In the genomic region with DNA sequence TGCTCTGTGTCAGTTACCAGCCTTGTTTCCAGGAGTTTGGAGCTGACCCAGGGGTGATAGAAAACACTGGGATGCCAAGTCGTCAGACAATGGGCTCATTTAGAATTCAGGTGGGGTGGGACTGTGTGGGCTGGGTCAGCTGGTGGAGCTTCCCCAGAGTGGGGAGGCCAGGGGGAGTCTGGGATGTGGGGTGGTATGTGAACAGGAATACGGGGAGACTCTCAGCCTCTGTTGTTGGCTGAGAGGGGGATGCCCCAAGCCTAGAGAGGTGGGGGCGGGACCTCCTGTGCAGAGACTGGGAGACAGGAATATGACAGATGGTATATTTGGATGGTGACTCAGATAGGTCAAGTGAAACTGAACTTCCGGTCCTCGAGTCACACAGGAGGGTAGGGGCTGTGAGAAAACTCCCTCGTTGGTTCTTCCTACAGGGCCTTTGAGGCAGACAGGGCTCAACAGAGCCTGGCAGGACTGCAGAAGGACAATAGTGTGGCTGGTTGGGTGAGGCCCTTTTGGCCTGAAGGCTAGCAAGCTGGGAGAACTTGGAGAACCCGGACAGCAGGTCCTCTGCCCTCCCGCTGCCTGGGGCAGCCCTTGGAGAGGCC, we compare ENCODE assay signal across 1 cellular context.
TF ChIP-seq lines count a peak whose summit lies in the region.

No MANE protein-coding gene starts in this region.

TF ChIP-seq in HepG2, 621 proteins besides CTCF, POLR2A, EP300 and RAD21 (continued from another document and continues in another):
- TF ChIP-seq, protein P1, sequence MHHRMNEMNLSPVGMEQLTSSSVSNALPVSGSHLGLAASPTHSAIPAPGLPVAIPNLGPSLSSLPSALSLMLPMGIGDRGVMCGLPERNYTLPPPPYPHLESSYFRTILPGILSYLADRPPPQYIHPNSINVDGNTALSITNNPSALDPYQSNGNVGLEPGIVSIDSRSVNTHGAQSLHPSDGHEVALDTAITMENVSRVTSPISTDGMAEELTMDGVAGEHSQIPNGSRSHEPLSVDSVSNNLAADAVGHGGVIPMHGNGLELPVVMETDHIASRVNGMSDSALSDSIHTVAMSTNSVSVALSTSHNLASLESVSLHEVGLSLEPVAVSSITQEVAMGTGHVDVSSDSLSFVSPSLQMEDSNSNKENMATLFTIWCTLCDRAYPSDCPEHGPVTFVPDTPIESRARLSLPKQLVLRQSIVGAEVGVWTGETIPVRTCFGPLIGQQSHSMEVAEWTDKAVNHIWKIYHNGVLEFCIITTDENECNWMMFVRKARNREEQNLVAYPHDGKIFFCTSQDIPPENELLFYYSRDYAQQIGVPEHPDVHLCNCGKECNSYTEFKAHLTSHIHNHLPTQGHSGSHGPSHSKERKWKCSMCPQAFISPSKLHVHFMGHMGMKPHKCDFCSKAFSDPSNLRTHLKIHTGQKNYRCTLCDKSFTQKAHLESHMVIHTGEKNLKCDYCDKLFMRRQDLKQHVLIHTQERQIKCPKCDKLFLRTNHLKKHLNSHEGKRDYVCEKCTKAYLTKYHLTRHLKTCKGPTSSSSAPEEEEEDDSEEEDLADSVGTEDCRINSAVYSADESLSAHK (CRISPR knock-in tag; IDR thresholded peaks at IDR 0.05; ENCODE audit: borderline replicate concordance): no peak
- TF ChIP-seq ZNF430 (CRISPR knock-in tag; IDR thresholded peaks at IDR 0.05) (no peak), SETDB1 (CRISPR knock-in tag; IDR thresholded peaks at IDR 0.05; ENCODE audit: borderline replicate concordance) (no peak), TOE1 (CRISPR knock-in tag; IDR thresholded peaks at IDR 0.05) (no peak), GPN1 (CRISPR knock-in tag; IDR thresholded peaks at IDR 0.05; ENCODE audit: borderline replicate concordance) (no peak), ZNF782 (CRISPR knock-in tag; IDR thresholded peaks at IDR 0.05; ENCODE audit: borderline replicate concordance) (0 out of 2 replicates have a peak, but pooled peaks have one; percentile 43), ARHGAP35 (CRISPR knock-in tag; IDR thresholded peaks at IDR 0.05; ENCODE audit: borderline replicate concordance) (no peak), ZNF749 (CRISPR knock-in tag; IDR thresholded peaks at IDR 0.05; ENCODE audit: borderline replicate concordance) (no peak), ZNF773 (CRISPR knock-in tag; IDR thresholded peaks at IDR 0.05; ENCODE audit: borderline replicate concordance) (no peak), ZNF615 (CRISPR knock-in tag; IDR thresholded peaks at IDR 0.05; ENCODE audit: borderline replicate concordance) (no peak), ZMAT3 (CRISPR knock-in tag; conservative IDR thresholded peaks at IDR 0.05) (no peak), FOXJ3 (CRISPR knock-in tag; IDR thresholded peaks at IDR 0.05; ENCODE audit: borderline replicate concordance) (no peak), ZNF317 (CRISPR knock-in tag; IDR thresholded peaks at IDR 0.05) (no peak), ZFP90 (CRISPR knock-in tag; IDR thresholded peaks at IDR 0.05; ENCODE audit: borderline replicate concordance) (no peak), ZNF552 (CRISPR knock-in tag; IDR thresholded peaks at IDR 0.05; ENCODE audit: borderline replicate concordance) (no peak), HNRNPUL1 (IDR thresholded peaks at IDR 0.05; ENCODE audit: low read depth, low read length) (no peak), ZNF850 (CRISPR knock-in tag; conservative IDR thresholded peaks at IDR 0.05) (no peak), TMF1 (CRISPR knock-in tag; IDR thresholded peaks at IDR 0.05; ENCODE audit: low read depth) (no peak), ZNF7 (CRISPR knock-in tag; IDR thresholded peaks at IDR 0.05) (no peak)
- TF ChIP-seq, protein P2, sequence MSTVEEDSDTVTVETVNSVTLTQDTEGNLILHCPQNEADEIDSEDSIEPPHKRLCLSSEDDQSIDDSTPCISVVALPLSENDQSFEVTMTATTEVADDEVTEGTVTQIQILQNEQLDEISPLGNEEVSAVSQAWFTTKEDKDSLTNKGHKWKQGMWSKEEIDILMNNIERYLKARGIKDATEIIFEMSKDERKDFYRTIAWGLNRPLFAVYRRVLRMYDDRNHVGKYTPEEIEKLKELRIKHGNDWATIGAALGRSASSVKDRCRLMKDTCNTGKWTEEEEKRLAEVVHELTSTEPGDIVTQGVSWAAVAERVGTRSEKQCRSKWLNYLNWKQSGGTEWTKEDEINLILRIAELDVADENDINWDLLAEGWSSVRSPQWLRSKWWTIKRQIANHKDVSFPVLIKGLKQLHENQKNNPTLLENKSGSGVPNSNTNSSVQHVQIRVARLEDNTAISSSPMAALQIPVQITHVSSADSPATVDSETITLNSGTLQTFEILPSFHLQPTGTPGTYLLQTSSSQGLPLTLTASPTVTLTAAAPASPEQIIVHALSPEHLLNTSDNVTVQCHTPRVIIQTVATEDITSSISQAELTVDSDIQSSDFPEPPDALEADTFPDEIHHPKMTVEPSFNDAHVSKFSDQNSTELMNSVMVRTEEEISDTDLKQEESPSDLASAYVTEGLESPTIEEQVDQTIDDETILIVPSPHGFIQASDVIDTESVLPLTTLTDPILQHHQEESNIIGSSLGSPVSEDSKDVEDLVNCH (CRISPR knock-in tag; IDR thresholded peaks at IDR 0.05): no peak
- TF ChIP-seq, protein P3, sequence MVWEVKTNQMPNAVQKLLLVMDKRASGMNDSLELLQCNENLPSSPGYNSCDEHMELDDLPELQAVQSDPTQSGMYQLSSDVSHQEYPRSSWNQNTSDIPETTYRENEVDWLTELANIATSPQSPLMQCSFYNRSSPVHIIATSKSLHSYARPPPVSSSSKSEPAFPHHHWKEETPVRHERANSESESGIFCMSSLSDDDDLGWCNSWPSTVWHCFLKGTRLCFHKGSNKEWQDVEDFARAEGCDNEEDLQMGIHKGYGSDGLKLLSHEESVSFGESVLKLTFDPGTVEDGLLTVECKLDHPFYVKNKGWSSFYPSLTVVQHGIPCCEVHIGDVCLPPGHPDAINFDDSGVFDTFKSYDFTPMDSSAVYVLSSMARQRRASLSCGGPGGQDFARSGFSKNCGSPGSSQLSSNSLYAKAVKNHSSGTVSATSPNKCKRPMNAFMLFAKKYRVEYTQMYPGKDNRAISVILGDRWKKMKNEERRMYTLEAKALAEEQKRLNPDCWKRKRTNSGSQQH (CRISPR knock-in tag; IDR thresholded peaks at IDR 0.05; ENCODE audit: low read depth): no peak
- TF ChIP-seq, protein P4, sequence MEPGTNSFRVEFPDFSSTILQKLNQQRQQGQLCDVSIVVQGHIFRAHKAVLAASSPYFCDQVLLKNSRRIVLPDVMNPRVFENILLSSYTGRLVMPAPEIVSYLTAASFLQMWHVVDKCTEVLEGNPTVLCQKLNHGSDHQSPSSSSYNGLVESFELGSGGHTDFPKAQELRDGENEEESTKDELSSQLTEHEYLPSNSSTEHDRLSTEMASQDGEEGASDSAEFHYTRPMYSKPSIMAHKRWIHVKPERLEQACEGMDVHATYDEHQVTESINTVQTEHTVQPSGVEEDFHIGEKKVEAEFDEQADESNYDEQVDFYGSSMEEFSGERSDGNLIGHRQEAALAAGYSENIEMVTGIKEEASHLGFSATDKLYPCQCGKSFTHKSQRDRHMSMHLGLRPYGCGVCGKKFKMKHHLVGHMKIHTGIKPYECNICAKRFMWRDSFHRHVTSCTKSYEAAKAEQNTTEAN (CRISPR knock-in tag; conservative IDR thresholded peaks at IDR 0.05): no peak
- TF ChIP-seq, protein P5, sequence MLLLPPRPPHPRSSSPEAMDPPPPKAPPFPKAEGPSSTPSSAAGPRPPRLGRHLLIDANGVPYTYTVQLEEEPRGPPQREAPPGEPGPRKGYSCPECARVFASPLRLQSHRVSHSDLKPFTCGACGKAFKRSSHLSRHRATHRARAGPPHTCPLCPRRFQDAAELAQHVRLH (CRISPR knock-in tag; IDR thresholded peaks at IDR 0.05; ENCODE audit: borderline replicate concordance, low read depth): no peak
- TF ChIP-seq, protein P6, sequence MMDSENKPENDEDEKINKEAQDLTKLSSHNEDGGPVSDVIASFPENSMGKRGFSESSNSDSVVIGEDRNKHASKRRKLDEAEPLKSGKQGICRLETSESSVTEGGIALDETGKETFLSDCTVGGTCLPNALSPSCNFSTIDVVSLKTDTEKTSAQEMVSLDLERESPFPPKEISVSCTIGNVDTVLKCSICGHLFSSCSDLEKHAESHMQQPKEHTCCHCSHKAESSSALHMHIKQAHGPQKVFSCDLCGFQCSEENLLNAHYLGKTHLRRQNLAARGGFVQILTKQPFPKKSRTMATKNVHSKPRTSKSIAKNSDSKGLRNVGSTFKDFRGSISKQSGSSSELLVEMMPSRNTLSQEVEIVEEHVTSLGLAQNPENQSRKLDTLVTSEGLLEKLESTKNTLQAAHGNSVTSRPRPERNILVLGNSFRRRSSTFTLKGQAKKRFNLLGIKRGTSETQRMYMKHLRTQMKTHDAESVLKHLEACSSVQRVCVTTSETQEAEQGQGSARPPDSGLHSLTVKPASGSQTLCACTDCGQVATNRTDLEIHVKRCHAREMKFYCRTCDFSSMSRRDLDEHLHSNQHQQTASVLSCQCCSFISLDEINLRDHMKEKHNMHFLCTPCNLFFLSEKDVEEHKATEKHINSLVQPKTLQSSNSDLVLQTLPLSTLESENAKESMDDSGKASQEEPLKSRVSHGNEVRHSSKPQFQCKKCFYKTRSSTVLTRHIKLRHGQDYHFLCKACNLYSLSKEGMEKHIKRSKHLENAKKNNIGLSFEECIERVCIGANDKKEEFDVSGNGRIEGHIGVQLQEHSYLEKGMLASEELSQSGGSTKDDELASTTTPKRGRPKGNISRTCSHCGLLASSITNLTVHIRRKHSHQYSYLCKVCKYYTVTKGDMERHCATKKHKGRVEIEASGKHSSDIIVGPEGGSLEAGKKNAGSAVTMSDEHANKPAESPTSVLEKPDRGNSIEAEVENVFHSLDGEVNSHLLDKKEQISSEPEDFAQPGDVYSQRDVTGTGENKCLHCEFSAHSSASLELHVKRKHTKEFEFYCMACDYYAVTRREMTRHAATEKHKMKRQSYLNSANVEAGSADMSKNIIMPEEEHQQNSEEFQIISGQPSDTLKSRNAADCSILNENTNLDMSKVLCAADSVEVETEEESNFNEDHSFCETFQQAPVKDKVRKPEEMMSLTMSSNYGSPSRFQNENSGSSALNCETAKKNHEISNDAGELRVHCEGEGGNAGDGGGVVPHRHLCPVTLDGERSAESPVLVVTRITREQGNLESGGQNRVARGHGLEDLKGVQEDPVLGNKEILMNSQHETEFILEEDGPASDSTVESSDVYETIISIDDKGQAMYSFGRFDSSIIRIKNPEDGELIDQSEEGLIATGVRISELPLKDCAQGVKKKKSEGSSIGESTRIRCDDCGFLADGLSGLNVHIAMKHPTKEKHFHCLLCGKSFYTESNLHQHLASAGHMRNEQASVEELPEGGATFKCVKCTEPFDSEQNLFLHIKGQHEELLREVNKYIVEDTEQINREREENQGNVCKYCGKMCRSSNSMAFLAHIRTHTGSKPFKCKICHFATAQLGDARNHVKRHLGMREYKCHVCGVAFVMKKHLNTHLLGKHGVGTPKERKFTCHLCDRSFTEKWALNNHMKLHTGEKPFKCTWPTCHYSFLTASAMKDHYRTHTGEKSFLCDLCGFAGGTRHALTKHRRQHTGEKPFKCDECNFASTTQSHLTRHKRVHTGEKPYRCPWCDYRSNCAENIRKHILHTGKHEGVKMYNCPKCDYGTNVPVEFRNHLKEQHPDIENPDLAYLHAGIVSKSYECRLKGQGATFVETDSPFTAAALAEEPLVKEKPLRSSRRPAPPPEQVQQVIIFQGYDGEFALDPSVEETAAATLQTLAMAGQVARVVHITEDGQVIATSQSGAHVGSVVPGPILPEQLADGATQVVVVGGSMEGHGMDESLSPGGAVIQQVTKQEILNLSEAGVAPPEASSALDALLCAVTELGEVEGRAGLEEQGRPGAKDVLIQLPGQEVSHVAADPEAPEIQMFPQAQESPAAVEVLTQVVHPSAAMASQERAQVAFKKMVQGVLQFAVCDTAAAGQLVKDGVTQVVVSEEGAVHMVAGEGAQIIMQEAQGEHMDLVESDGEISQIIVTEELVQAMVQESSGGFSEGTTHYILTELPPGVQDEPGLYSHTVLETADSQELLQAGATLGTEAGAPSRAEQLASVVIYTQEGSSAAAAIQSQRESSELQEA (CRISPR knock-in tag; IDR thresholded peaks at IDR 0.05; ENCODE audit: not compliant biosample characterization): no peak
- TF ChIP-seq, protein P7, sequence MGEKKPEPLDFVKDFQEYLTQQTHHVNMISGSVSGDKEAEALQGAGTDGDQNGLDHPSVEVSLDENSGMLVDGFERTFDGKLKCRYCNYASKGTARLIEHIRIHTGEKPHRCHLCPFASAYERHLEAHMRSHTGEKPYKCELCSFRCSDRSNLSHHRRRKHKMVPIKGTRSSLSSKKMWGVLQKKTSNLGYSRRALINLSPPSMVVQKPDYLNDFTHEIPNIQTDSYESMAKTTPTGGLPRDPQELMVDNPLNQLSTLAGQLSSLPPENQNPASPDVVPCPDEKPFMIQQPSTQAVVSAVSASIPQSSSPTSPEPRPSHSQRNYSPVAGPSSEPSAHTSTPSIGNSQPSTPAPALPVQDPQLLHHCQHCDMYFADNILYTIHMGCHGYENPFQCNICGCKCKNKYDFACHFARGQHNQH (CRISPR knock-in tag; IDR thresholded peaks at IDR 0.05): peak; percentile 78
- TF ChIP-seq, protein P8, sequence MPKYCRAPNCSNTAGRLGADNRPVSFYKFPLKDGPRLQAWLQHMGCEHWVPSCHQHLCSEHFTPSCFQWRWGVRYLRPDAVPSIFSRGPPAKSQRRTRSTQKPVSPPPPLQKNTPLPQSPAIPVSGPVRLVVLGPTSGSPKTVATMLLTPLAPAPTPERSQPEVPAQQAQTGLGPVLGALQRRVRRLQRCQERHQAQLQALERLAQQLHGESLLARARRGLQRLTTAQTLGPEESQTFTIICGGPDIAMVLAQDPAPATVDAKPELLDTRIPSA (CRISPR knock-in tag; IDR thresholded peaks at IDR 0.05; ENCODE audit: borderline replicate concordance): no peak
- TF ChIP-seq, protein P9, sequence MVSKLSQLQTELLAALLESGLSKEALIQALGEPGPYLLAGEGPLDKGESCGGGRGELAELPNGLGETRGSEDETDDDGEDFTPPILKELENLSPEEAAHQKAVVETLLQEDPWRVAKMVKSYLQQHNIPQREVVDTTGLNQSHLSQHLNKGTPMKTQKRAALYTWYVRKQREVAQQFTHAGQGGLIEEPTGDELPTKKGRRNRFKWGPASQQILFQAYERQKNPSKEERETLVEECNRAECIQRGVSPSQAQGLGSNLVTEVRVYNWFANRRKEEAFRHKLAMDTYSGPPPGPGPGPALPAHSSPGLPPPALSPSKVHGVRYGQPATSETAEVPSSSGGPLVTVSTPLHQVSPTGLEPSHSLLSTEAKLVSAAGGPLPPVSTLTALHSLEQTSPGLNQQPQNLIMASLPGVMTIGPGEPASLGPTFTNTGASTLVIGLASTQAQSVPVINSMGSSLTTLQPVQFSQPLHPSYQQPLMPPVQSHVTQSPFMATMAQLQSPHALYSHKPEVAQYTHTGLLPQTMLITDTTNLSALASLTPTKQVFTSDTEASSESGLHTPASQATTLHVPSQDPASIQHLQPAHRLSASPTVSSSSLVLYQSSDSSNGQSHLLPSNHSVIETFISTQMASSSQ (IDR thresholded peaks at IDR 0.05; ENCODE audit: low read depth): no peak
- TF ChIP-seq, protein P9 (CRISPR knock-in tag; IDR thresholded peaks at IDR 0.05; ENCODE audit: borderline replicate concordance): no peak
